Comparison of ENCODE assay signal across 24 cellular contexts in genomic region chr9:111020594-111020993, GRCh38. TPM values are rescaled to one million over a fixed set of nuclear protein-coding genes. Genes with fewer than 3 reads are reported as not detected.
DNase-seq lines count a peak whose midpoint lies in the region; ATAC-seq, FAIRE-seq and TF ChIP-seq lines count a peak whose summit lies in the region.
"Had no signal": no experiment of that assay in that cellular context is flagged by ENCODE, and none has a peak within 500 bp of the region (broad histone marks: within the 10 kb centered on the region; RNA-seq: fewer than 3 reads in every experiment).

No MANE protein-coding gene starts in this region.

- peak overlapping the region; percentile 50 for H3K9ac ChIP-seq in PC-3 (ENCODE audit: low read length)
- H3K9ac ChIP-seq: BLaER1, GM23248 had no signal

- H3K4me2 ChIP-seq in A549, result peak overlapping the region; percentile 49
- H3K4me2 ChIP-seq in PC-3 (ENCODE audit: low read length), result peak overlapping the region; percentile 66
- H3K4me2 ChIP-seq: BLaER1 had no signal

- H4K20me1 ChIP-seq in PC-3 (ENCODE audit: low read length), result no peaks in the 10 kb centered on the region
- H4K20me1 ChIP-seq: BLaER1 had no signal

- H3K4me3 Mint-ChIP-seq in progenitor cell of endocrine pancreas (ENCODE audit: low read depth), result no peak overlapping the region
- H3K4me3 Mint-ChIP-seq: CD4-positive, CD25-positive, alpha-beta regulatory T cell had no signal

- FAIRE-seq in A549 (lab: Jason Lieb, UNC), result no peak
- FAIRE-seq: GM18507 had no signal

- intact Hi-C loops in PC-3 (cut with micrococcal nuclease), result loop anchor here (5.0 kb wide), 1 partner anchor 277 kb away; no protein-coding TSS in a partner anchor
- intact Hi-C loops in left lung (cut with DNase I), result no loop called here
- intact Hi-C loops in lower leg skin (cut with DNase I; ENCODE audit: low total_unique reads), result no loop called here

- H3K27ac Mint-ChIP-seq in progenitor cell of endocrine pancreas, result peak overlapping the region; percentile 40
- H3K27ac Mint-ChIP-seq: CD4-positive, CD25-positive, alpha-beta regulatory T cell had no signal

- no peak overlapping the region for H2AFZ ChIP-seq in PC-3 (ENCODE audit: low read length)
- H2AFZ ChIP-seq: GM23248 had no signal

- peaks cover 95% of the 10 kb centered on the region for H3K79me2 ChIP-seq in PC-3 (ENCODE audit: low read length)

- H3K4me1 ChIP-seq in A549, result peaks cover 40% of the 10 kb centered on the region
- H3K4me1 ChIP-seq in PC-3 (ENCODE audit: insufficient read depth, low read length), result peaks cover 75% of the 10 kb centered on the region
- H3K4me1 ChIP-seq in left lung, result peaks cover 0 to 12% of the 10 kb centered on the region in 2 donors

- H3K9me3 ChIP-seq in A549, result no peaks in the 10 kb centered on the region
- H3K9me3 ChIP-seq in PC-3 (ENCODE audit: low read length), result no peaks in the 10 kb centered on the region
- no peaks in the 10 kb centered on the region for H3K9me3 ChIP-seq in left lung
- H3K9me3 ChIP-seq: BLaER1 had no signal

- no peak overlapping the region for H3K4me3 ChIP-seq in A549
- H3K4me3 ChIP-seq in PC-3 (ENCODE audit: low read length), result peak overlapping the region; percentile 34; the same call in 1 of the 2 replicates
- H3K4me3 ChIP-seq in left lung, result no peak overlapping the region
- no peak overlapping the region for H3K4me3 ChIP-seq in lower leg skin (ENCODE audit: low read depth, poor library complexity, severe bottlenecking)
- H3K4me3 ChIP-seq: BLaER1, GM23248, MG63 had no signal

- DNase-seq in A549 (ENCODE audit: low read depth in 1 of 2, low spot score in 1 of 2), result no peak
- DNase-seq in PC-3, result peak; percentile 72
- no peak for DNase-seq in left lung
- no peak for DNase-seq in progenitor cell of endocrine pancreas (ENCODE audit: low spot score, unreplicated experiment)
- no peak for DNase-seq in ecto neural progenitor cell (ENCODE audit: low spot score)
- no peak for DNase-seq in left lobe of liver (ENCODE audit: low spot score)
- DNase-seq in NOMO-1 treated with DMSO at 0.1 percent for 48 hours (lab: John Stamatoyannopoulos, UW; ENCODE audit: unreplicated experiment), result no peak
- no peak for DNase-seq in lower leg skin (ENCODE audit: low spot score in 2 of 2)
- DNase-seq: 8988T; CD4-positive, CD25-positive, alpha-beta regulatory T cell; GM23248; H7; KG1; MG63; NCI-H1105 treated with DMSO at 0.1 percent for 48 hours; NCI-H146; NCI-H2029; NCI-H446 treated with DMSO at 0.1 percent for 48 hours; NCI-H526 treated with DMSO at 0.1 percent for 48 hours; SHP77 treated with DMSO at 0.1 percent for 48 hours had no signal

- peaks cover 8% of the 10 kb centered on the region for H3K4me1 Mint-ChIP-seq in progenitor cell of endocrine pancreas (ENCODE audit: low read depth)
- H3K4me1 Mint-ChIP-seq: CD4-positive, CD25-positive, alpha-beta regulatory T cell had no signal

- no peak for TF ChIP-seq RAD21 in A549 (conservative IDR thresholded peaks at IDR 0.05 in 1 of 2, IDR thresholded peaks at IDR 0.05 in 1 of 2)

- ATAC-seq in A549 (0 out of 6 replicates have a peak, but pooled peaks of 1 of the 2 experiments have one; percentile 24), PC-3 (peak; percentile 60), left lung (peak; percentile 12), left lobe of liver (no peak)
- ATAC-seq: Panc1 had no signal

- H3K9me3 Mint-ChIP-seq in progenitor cell of endocrine pancreas (ENCODE audit: low read depth), result peaks cover 9% of the 10 kb centered on the region

- CTCF ChIA-PET in A549 (lab: Yijun Ruan, JAX) (interaction anchor here (1.7 to 1.8 kb wide), 2 partner anchors 12 to 31 kb away, joined by 4 read pairs; no protein-coding TSS in a partner anchor), PC-3 (lab: Charles Lee) (no interaction called here)

- H3K27me3 Mint-ChIP-seq in progenitor cell of endocrine pancreas, result no peaks in the 10 kb centered on the region
- H3K27me3 Mint-ChIP-seq: CD4-positive, CD25-positive, alpha-beta regulatory T cell had no signal

- WGBS in A549 (ENCODE audit: missing lambda C conversion rate), result 31% methylated on average over 1 of the region's 1 CpG
- WGBS in lower leg skin, 2 donors, result 63 to 71% methylated on average over 1 of the region's 1 CpG

- H3F3A ChIP-seq in PC-3 (ENCODE audit: low read length, unreplicated experiment), result peaks cover 7% of the 10 kb centered on the region

- TF ChIP-seq POLR2A in A549 (IDR thresholded peaks at IDR 0.05; ENCODE audit: low read length) (no peak), lower leg skin (IDR thresholded peaks at IDR 0.05) (no peak)

- TF ChIP-seq EP300 in A549 (IDR thresholded peaks at IDR 0.05), result no peak

- H3K27ac ChIP-seq in A549 (peak overlapping the region in 1 of 2 experiments; percentile 54; a peak in 3 of 6 replicates), PC-3 (ENCODE audit: low read length) (peak overlapping the region; percentile 84), left lung (no peak overlapping the region)
- H3K27ac ChIP-seq: BLaER1, GM23248, RWPE1 had no signal

- peaks cover 2% of the 10 kb centered on the region for H3K36me3 Mint-ChIP-seq in progenitor cell of endocrine pancreas (ENCODE audit: insufficient read depth)
- H3K36me3 Mint-ChIP-seq: CD4-positive, CD25-positive, alpha-beta regulatory T cell had no signal

- peaks cover 23% of the 10 kb centered on the region for H3K36me3 ChIP-seq in PC-3 (ENCODE audit: low read depth, low read length)
- no peaks in the 10 kb centered on the region for H3K36me3 ChIP-seq in left lung
- H3K36me3 ChIP-seq: BLaER1 had no signal

- POLR2A ChIA-PET in A549 (lab: Yijun Ruan, JAX), result no interaction called here
- POLR2A ChIA-PET in PC-3 (lab: Charles Lee; ENCODE audit: unreplicated experiment), result interaction anchor here (0.7 kb wide), 1 partner anchor 107 kb away, joined by 3 read pairs; no protein-coding TSS in a partner anchor

- BruUV-seq in PC-3 (replicated peaks; lab: Mats Ljungman, UMichigan), result no TSS peak

- no peaks in the 10 kb centered on the region for H3K9me2 ChIP-seq in PC-3 (replicated peaks; ENCODE audit: low read length)

- H3K27me3 ChIP-seq in PC-3 (ENCODE audit: low read length) (no peaks in the 10 kb centered on the region), left lung (no peaks in the 10 kb centered on the region)
- H3K27me3 ChIP-seq: BLaER1, MG63 had no signal

- no peak for TF ChIP-seq CTCF in A549 (IDR thresholded peaks at IDR 0.05)
- TF ChIP-seq CTCF in PC-3 (conservative IDR thresholded peaks at IDR 0.05; ENCODE audit: low read depth, low read length), result no peak
- no peak for TF ChIP-seq CTCF in left lung (IDR thresholded peaks at IDR 0.05)
- TF ChIP-seq CTCF in progenitor cell of endocrine pancreas (IDR thresholded peaks at IDR 0.05; ENCODE audit: unreplicated experiment), result no peak
- no peak for TF ChIP-seq CTCF in lower leg skin (IDR thresholded peaks at IDR 0.05)

TF ChIP-seq in A549, 52 proteins besides CTCF, POLR2A, EP300 and RAD21:
- TF ChIP-seq FOXS1 (CRISPR knock-in tag; IDR thresholded peaks at IDR 0.05) (no peak), TFCP2L1 (CRISPR knock-in tag; IDR thresholded peaks at IDR 0.05) (no peak), RNF2 (IDR thresholded peaks at IDR 0.05; ENCODE audit: borderline replicate concordance, low read depth) (no peak), EHMT2 (IDR thresholded peaks at IDR 0.05; ENCODE audit: low read depth) (no peak), MAFK (IDR thresholded peaks at IDR 0.05; ENCODE audit: partially characterized antibody) (no peak), BHLHE40 (IDR thresholded peaks at IDR 0.05; ENCODE audit: low read depth, low read length) (no peak), RARB (CRISPR knock-in tag; IDR thresholded peaks at IDR 0.05) (no peak), ZFP36 (IDR thresholded peaks at IDR 0.05; ENCODE audit: borderline replicate concordance, partially characterized antibody) (no peak), KDM1A (IDR thresholded peaks at IDR 0.05; ENCODE audit: low read depth) (no peak), HOXA7 (CRISPR knock-in tag; IDR thresholded peaks at IDR 0.05) (no peak), CHD4 (IDR thresholded peaks at IDR 0.05; ENCODE audit: borderline replicate concordance) (no peak), ESRRA (IDR thresholded peaks at IDR 0.05; ENCODE audit: borderline replicate concordance, low read length) (no peak), HOXB5 (CRISPR knock-in tag; IDR thresholded peaks at IDR 0.05) (no peak), JUN (IDR thresholded peaks at IDR 0.05) (no peak), HDAC2 (IDR thresholded peaks at IDR 0.05) (no peak)
- TF ChIP-seq, protein P1, sequence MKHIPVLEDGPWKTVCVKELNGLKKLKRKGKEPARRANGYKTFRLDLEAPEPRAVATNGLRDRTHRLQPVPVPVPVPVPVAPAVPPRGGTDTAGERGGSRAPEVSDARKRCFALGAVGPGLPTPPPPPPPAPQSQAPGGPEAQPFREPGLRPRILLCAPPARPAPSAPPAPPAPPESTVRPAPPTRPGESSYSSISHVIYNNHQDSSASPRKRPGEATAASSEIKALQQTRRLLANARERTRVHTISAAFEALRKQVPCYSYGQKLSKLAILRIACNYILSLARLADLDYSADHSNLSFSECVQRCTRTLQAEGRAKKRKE (CRISPR knock-in tag; IDR thresholded peaks at IDR 0.05; ENCODE audit: low read depth), result no peak
- TF ChIP-seq, protein P2, sequence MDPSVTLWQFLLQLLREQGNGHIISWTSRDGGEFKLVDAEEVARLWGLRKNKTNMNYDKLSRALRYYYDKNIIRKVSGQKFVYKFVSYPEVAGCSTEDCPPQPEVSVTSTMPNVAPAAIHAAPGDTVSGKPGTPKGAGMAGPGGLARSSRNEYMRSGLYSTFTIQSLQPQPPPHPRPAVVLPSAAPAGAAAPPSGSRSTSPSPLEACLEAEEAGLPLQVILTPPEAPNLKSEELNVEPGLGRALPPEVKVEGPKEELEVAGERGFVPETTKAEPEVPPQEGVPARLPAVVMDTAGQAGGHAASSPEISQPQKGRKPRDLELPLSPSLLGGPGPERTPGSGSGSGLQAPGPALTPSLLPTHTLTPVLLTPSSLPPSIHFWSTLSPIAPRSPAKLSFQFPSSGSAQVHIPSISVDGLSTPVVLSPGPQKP (IDR thresholded peaks at IDR 0.05; ENCODE audit: low read depth, low read length), result no peak

RNA-seq across cellular contexts. Expression of gene LPAR1, which starts 17.7 kb away (rescaled TPM):
- polyA plus RNA-seq in A549 (2011; rRNA removed) (33.7 and 40.1 TPM in 2 replicates), A549 (2017; fragmentation: RNase III; extraction: RNeasy Plus Mini Kit Qiagen cat#74134 plus additional on column Dnase treatment) (14.9 to 15.8 TPM (median 15.8 TPM) in 3 replicates)
- 14.1 and 17.6 TPM in 2 replicates for polyA plus RNA-seq in A549 (2012; cell fraction: cytosol; rRNA removed)
- polyA plus RNA-seq in A549 (2012; cell fraction: nucleus; rRNA removed), result 13.1 and 14.5 TPM in 2 replicates
- polyA minus RNA-seq in A549 (2011; rRNA and poly(A)+ RNA removed), result 112 and 160 TPM in 2 replicates
- total RNA-seq in PC-3 (2014; rRNA removed) (67.9 and 75.0 TPM in 2 replicates), left lung (10 to 100 TPM; 23.3 to 40.5 TPM), progenitor cell of endocrine pancreas (16.2 and 17.4 TPM in 2 replicates), left lobe of liver (0.86 TPM), lower leg skin (10 to 100 TPM; 21.9 to 55.0 (median 25.9) TPM)
- total RNA-seq: CD4-positive, CD25-positive, alpha-beta regulatory T cell had no signal
- polyA plus RNA-seq: CD4-positive, CD25-positive, alpha-beta regulatory T cell had no signal
